8 cellular contexts compared by ENCODE assay signal in genomic region chr18:976393-977128, GRCh38.
DNase-seq lines count a peak whose midpoint lies in the region; ATAC-seq, FAIRE-seq and TF ChIP-seq lines count a peak whose summit lies in the region.
"Not testable (repeated sequence)": the region's sequence is repeated elsewhere in the genome, so short reads cannot be mapped to it uniquely, and the experiment has no call there.

No MANE protein-coding gene starts in this region.

- not testable (repeated sequence) for H3K36me3 Mint-ChIP-seq in activated CD8-positive, alpha-beta T cell treated with anti-CD3 and anti-CD28 coated beads for 36 hours (ENCODE audit: low read depth); naive B cell

- not testable (repeated sequence) for H4K20me1 ChIP-seq in K562 (replicated peaks; ENCODE audit: control insufficient read depth, insufficient read depth, low read length); smooth muscle cell (ENCODE audit: low read depth)

- not testable (repeated sequence) for H3K79me2 ChIP-seq in K562 (ENCODE audit: control insufficient read depth, insufficient read depth, low read length); smooth muscle cell (ENCODE audit: low read depth)

- H3K4me3 ChIP-seq in HUES64 (ENCODE audit: low read length) (peak overlapping the region; percentile 58), SJCRH30 (0 out of 2 replicates have a peak overlapping the region, but pooled peaks have one; percentile 12), K562 (peak overlapping the region; percentile 31), cardiac muscle cell (peak overlapping the region; percentile 36), smooth muscle cell (peak overlapping the region; percentile 51)

- H3K27ac Mint-ChIP-seq in activated CD8-positive, alpha-beta T cell treated with anti-CD3 and anti-CD28 coated beads for 36 hours; naive B cell: not testable (repeated sequence)

- TF ChIP-seq CTCF in activated CD8-positive, alpha-beta T cell treated with anti-CD3 and anti-CD28 coated beads for 36 hours (IDR thresholded peaks at IDR 0.05); K562 (IDR thresholded peaks at IDR 0.05 in 2 of 3, conservative IDR thresholded peaks at IDR 0.05 in 1 of 3; ENCODE audit: insufficient read depth in 2 of 3, low read depth in 1 of 3, low read length in 3 of 3); cardiac muscle cell (IDR thresholded peaks at IDR 0.05; ENCODE audit: low read depth, low read length); smooth muscle cell (IDR thresholded peaks at IDR 0.05; ENCODE audit: borderline replicate concordance, insufficient read depth, poor library complexity, severe bottlenecking): not testable (repeated sequence)

- CTCF ChIA-PET in activated CD8-positive, alpha-beta T cell treated with anti-CD3 and anti-CD28 coated beads for 36 hours (lab: Charles Lee); K562 (lab: Yijun Ruan, JAX; ENCODE audit: low intra/inter-chr PET ratio): not testable (repeated sequence)

- FAIRE-seq in K562 (lab: Jason Lieb, UNC): not testable (repeated sequence)

- not testable (repeated sequence) for H3F3A ChIP-seq in smooth muscle cell (ENCODE audit: low read depth)

- ATAC-seq in activated CD8-positive, alpha-beta T cell treated with anti-CD3 and anti-CD28 coated beads for 36 hours; naive B cell (ENCODE audit: low read depth in 2 of 2): not testable (repeated sequence)
- ATAC-seq in K562: peak; percentile 83

- in situ Hi-C loops in K562 (cut with MboI): not testable (repeated sequence)

- 19% methylated on average over 21 of the region's 37 CpGs for WGBS in HUES64
- WGBS in K562 (ENCODE audit: insufficient coverage, low coverage, missing lambda C conversion rate): 0% methylated on average over 13 of the region's 37 CpGs
- 32% methylated on average over 22 of the region's 37 CpGs for WGBS in smooth muscle cell (ENCODE audit: low lambda C conversion rate)

- POLR2A ChIA-PET in activated CD8-positive, alpha-beta T cell treated with anti-CD3 and anti-CD28 coated beads for 36 hours (lab: Charles Lee): not testable (repeated sequence)
- POLR2A ChIA-PET in K562 (lab: Yijun Ruan, JAX): interaction anchor here (0.7 to 2.1 kb wide), 4 partner anchors 8 to 13 kb away, joined by 3 to 7 read pairs (median 3); no protein-coding TSS in a partner anchor

- not testable (repeated sequence) for H3K9me3 ChIP-seq in HUES64 (ENCODE audit: insufficient read depth, low read depth, low read length); SJCRH30 (replicated peaks); K562 (replicated peaks; ENCODE audit: control insufficient read depth, insufficient read depth, low read depth, low read length); cardiac muscle cell (ENCODE audit: low read depth); smooth muscle cell (replicated peaks; ENCODE audit: low read depth)

- TF ChIP-seq EP300 in K562 (IDR thresholded peaks at IDR 0.05; ENCODE audit: low read length): not testable (repeated sequence)

- not testable (repeated sequence) for TF ChIP-seq RAD21 in K562 (CRISPR knock-in tag; conservative IDR thresholded peaks at IDR 0.05 in 1 of 2, IDR thresholded peaks at IDR 0.05 in 1 of 2)

- H3K4me2 ChIP-seq in K562 (ENCODE audit: insufficient read depth, low read length) (peak overlapping the region; percentile 78), smooth muscle cell (peak overlapping the region; percentile 82)

- BruUV-seq in K562 (replicated peaks; lab: Mats Ljungman, UMichigan): TSS peak; percentile 62

- H3K4me1 ChIP-seq in HUES64 (ENCODE audit: insufficient read depth, low read length); SJCRH30; K562 (replicated peaks in 1 of 2; ENCODE audit: control insufficient read depth in 2 of 2, insufficient read depth in 2 of 2, low read length in 2 of 2); cardiac muscle cell (ENCODE audit: low read depth); smooth muscle cell (ENCODE audit: low read depth): not testable (repeated sequence)

- H3K27ac ChIP-seq in HUES64 (ENCODE audit: low read depth, low read length); SJCRH30: not testable (repeated sequence)
- H3K27ac ChIP-seq in K562 (ENCODE audit: extremely low read depth, low read depth, low read length): peak overlapping the region; percentile 73; the same call in 2 of the 3 replicates
- H3K27ac ChIP-seq in cardiac muscle cell: peak overlapping the region; percentile 57
- H3K27ac ChIP-seq in smooth muscle cell (ENCODE audit: low read depth): peak overlapping the region; percentile 19

- peak overlapping the region; percentile 34 for H3K4me3 Mint-ChIP-seq in activated CD8-positive, alpha-beta T cell treated with anti-CD3 and anti-CD28 coated beads for 36 hours
- peak overlapping the region in 5 of 8 donors; percentile 2 to 37 (median 22) for H3K4me3 Mint-ChIP-seq in naive B cell

- DNase-seq in DMS53 (lab: John Stamatoyannopoulos, UW) (peak; percentile 64), K562 (ENCODE audit: extremely low read depth in 1 of 4, low spot score in 3 of 4) (peak in 1 of 4 experiments; percentile 50)
- DNase-seq in SJCRH30; activated CD8-positive, alpha-beta T cell treated with anti-CD3 and anti-CD28 coated beads for 36 hours; cardiac muscle cell (ENCODE audit: low read depth in 1 of 2, low spot score in 1 of 2); naive B cell; smooth muscle cell (lab: John Stamatoyannopoulos, UW; ENCODE audit: unreplicated experiment): not testable (repeated sequence)

- not testable (repeated sequence) for H3K36me3 ChIP-seq in HUES64 (ENCODE audit: insufficient read depth, low read length); SJCRH30; K562 (ENCODE audit: control insufficient read depth, insufficient read depth, low read length); cardiac muscle cell; smooth muscle cell (ENCODE audit: low read depth)

- H3K9ac ChIP-seq in HUES64 (ENCODE audit: low read depth, low read length) (peak overlapping the region; percentile 69), K562 (ENCODE audit: insufficient read depth in 1 of 2, low read depth in 2 of 2, low read length in 2 of 2) (peak overlapping the region; percentile 55 to 63), smooth muscle cell (ENCODE audit: low read depth) (peak overlapping the region; percentile 15)

- H3K4me1 Mint-ChIP-seq in activated CD8-positive, alpha-beta T cell treated with anti-CD3 and anti-CD28 coated beads for 36 hours (ENCODE audit: low read depth); naive B cell: not testable (repeated sequence)

- H3K9me1 ChIP-seq in K562 (ENCODE audit: control insufficient read depth, insufficient read depth, low read length): not testable (repeated sequence)

- not testable (repeated sequence) for H3K27me3 Mint-ChIP-seq in activated CD8-positive, alpha-beta T cell treated with anti-CD3 and anti-CD28 coated beads for 36 hours; naive B cell

- peaks cover 11% of the 10 kb centered on the region for H3K9me3 Mint-ChIP-seq in activated CD8-positive, alpha-beta T cell treated with anti-CD3 and anti-CD28 coated beads for 36 hours
- H3K9me3 Mint-ChIP-seq in naive B cell: peaks cover 5 to 23% (median 13%) of the 10 kb centered on the region in 7 donors

- TF ChIP-seq POLR2A in K562 (conservative IDR thresholded peaks at IDR 0.05): peak; percentile 62

- intact Hi-C loops in activated CD8-positive, alpha-beta T cell treated with anti-CD3 and anti-CD28 coated beads for 36 hours (cut with micrococcal nuclease); K562 (cut with micrococcal nuclease): not testable (repeated sequence)

- H2AFZ ChIP-seq in K562 (ENCODE audit: low read depth, low read length) (peak overlapping the region; percentile 99), smooth muscle cell (ENCODE audit: low read depth) (peak overlapping the region; percentile 99)

- H3K27me3 ChIP-seq in HUES64 (ENCODE audit: insufficient read depth, low read length); SJCRH30; K562 (ENCODE audit: control insufficient read depth in 2 of 2, insufficient read depth in 2 of 2, low read length in 2 of 2); cardiac muscle cell; smooth muscle cell (ENCODE audit: low read depth): not testable (repeated sequence)

TF ChIP-seq in K562, 482 proteins besides CTCF, POLR2A, EP300 and RAD21 (continues in another document):
- 0 out of 2 replicates have a peak, but pooled peaks have one; percentile 16 for TF ChIP-seq HIVEP1 (CRISPR knock-in tag; IDR thresholded peaks at IDR 0.05)
- peak; percentile 47; the same call in 1 of the 2 replicates for TF ChIP-seq RBFOX2 (IDR thresholded peaks at IDR 0.05; ENCODE audit: low read depth, low read length)
- TF ChIP-seq ZNF324 (CRISPR knock-in tag; IDR thresholded peaks at IDR 0.05): peak; percentile 23; the same call in 1 of the 2 replicates
- TF ChIP-seq, protein P1, sequence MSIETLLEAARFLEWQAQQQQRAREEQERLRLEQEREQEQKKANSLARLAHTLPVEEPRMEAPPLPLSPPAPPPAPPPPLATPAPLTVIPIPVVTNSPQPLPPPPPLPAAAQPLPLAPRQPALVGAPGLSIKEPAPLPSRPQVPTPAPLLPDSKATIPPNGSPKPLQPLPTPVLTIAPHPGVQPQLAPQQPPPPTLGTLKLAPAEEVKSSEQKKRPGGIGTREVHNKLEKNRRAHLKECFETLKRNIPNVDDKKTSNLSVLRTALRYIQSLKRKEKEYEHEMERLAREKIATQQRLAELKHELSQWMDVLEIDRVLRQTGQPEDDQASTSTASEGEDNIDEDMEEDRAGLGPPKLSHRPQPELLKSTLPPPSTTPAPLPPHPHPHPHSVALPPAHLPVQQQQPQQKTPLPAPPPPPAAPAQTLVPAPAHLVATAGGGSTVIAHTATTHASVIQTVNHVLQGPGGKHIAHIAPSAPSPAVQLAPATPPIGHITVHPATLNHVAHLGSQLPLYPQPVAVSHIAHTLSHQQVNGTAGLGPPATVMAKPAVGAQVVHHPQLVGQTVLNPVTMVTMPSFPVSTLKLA (conservative IDR thresholded peaks at IDR 0.05): 0 out of 4 replicates have a peak, but pooled peaks of 1 of the 2 experiments have one; percentile 13
- peak; percentile 33; the same call in 1 of the 2 replicates for TF ChIP-seq CEBPB (tag; IDR thresholded peaks at IDR 0.05)
- 0 out of 2 replicates have a peak, but pooled peaks have one; percentile 47 for TF ChIP-seq NBN (IDR thresholded peaks at IDR 0.05; ENCODE audit: low read depth)

Comparison
In these comparisons a context has a peak if more than half of its experiments do, and no peak if none do; other contexts are left out.
1. H3K9ac ChIP-seq: peak in every context shown above with its lines; median percentile 69 in HUES64; 59 in K562; 15 in smooth muscle cell.